In genomic region chr15:101294731-101295606, GRCh38 we compare ENCODE assay signal across 8 cellular contexts. TPM values are rescaled to one million over a fixed set of nuclear protein-coding genes. Genes with fewer than 3 reads are reported as not detected.
DNase-seq lines count a peak whose midpoint lies in the region; ATAC-seq lines count a peak whose summit lies in the region.

Gene SNRPA1, minus strand, starts transcription at chr15:101295248. Its CDS starts 70 bp downstream, at chr15:101295178.

- peak within 1 kb of the TSS; percentile 97 for H3K27ac Mint-ChIP-seq in memory B cell

- H3K27me3 ChIP-seq in effector memory CD4-positive, alpha-beta T cell (replicated peaks; ENCODE audit: control insufficient read depth, insufficient read depth, low read length, poor library complexity, severe bottlenecking) = no peaks in the 10 kb centered on the region

- peak within 1 kb of the TSS; percentile 96 for H3K4me3 ChIP-seq in effector memory CD4-positive, alpha-beta T cell (ENCODE audit: insufficient read depth, low read depth, low read length, poor library complexity, severe bottlenecking)

- H3K27ac ChIP-seq in effector memory CD4-positive, alpha-beta T cell (ENCODE audit: insufficient read depth, low read length, poor library complexity, severe bottlenecking) = peak within 1 kb of the TSS; percentile 98

- no peaks in the 10 kb centered on the region for H3K27me3 Mint-ChIP-seq in memory B cell

- peaks cover 8% of the 10 kb centered on the region for H3K36me3 ChIP-seq in effector memory CD4-positive, alpha-beta T cell (ENCODE audit: control insufficient read depth, insufficient read depth, low read length)

- no peaks in the 10 kb centered on the region for H3K9me3 ChIP-seq in effector memory CD4-positive, alpha-beta T cell (ENCODE audit: control insufficient read depth, low read length)

- H3K4me1 ChIP-seq in effector memory CD4-positive, alpha-beta T cell (ENCODE audit: control insufficient read depth, insufficient read depth, low read length, poor library complexity, severe bottlenecking) = peaks cover 20% of the 10 kb centered on the region

- CTCF ChIA-PET in activated CD8-positive, alpha-beta memory T cell treated with anti-CD3 and anti-CD28 coated beads for 36 hours (lab: Charles Lee) = interaction anchor here (1.2 to 2.2 kb wide), 4 partner anchors 11 to 347 kb away, joined by 3 to 9 read pairs (median 4); no protein-coding TSS in a partner anchor

- DNase-seq in COLO668 (lab: John Stamatoyannopoulos, UW; ENCODE audit: unreplicated experiment) (peak; percentile 97), HT1080 (ENCODE audit: low read depth) (peak; percentile 92), NOMO-1 (lab: John Stamatoyannopoulos, UW; ENCODE audit: unreplicated experiment in 2 of 2) (peak; percentile 90 to 95), memory B cell (ENCODE audit: low spot score in 2 of 2) (peak; percentile 95 to 98)
- peak; percentile 92 to 96 (median 96) for DNase-seq in effector memory CD4-positive, alpha-beta T cell
- DNase-seq in stimulated activated CD8-positive, alpha-beta memory T cell treated with anti-CD3 and anti-CD28 coated beads, Interleukin-12 subunit alpha, Interleukin-12 subunit beta, amount 100 ng/mL, for 1 hour (ENCODE audit: low read depth) = peak; percentile 97

- H3K9me3 Mint-ChIP-seq in memory B cell = no peaks in the 10 kb centered on the region

- H3K4me1 Mint-ChIP-seq in memory B cell = peaks cover 27% of the 10 kb centered on the region

- POLR2A ChIA-PET in activated CD8-positive, alpha-beta memory T cell treated with anti-CD3 and anti-CD28 coated beads for 36 hours (lab: Charles Lee) = interaction anchor here (0.8 to 2.1 kb wide), 6 partner anchors 9 to 351 kb away, joined by 3 to 6 read pairs (median 3); partner anchors contain the start of gene CHSY1

- H3K36me3 Mint-ChIP-seq in memory B cell = no peaks in the 10 kb centered on the region

- H3K4me3 Mint-ChIP-seq in memory B cell = peak within 1 kb of the TSS; percentile 95

- peak; percentile 79 for ATAC-seq in GM21360 (IDR thresholded peaks at IDR 0.05; ENCODE audit: unreplicated experiment)
- peak; percentile 78 for ATAC-seq in memory B cell (ENCODE audit: low read depth)

RNA-seq across cellular contexts. Expression of gene SNRPA1, which starts in this region (rescaled TPM):
- total RNA-seq in HT1080 (2014; rRNA removed; shearing (Covaris generic)) = 55.0 and 97.8 TPM in 2 replicates
- 127 and 131 TPM in 2 replicates for polyA plus RNA-seq in HT1080 (2015; cell fraction: cytosol; rRNA removed)
- 116 and 129 TPM in 2 replicates for polyA plus RNA-seq in HT1080 (2015; cell fraction: nucleus; rRNA removed)
- 100 to 1,000 TPM; 233 to 237 TPM for total RNA-seq in activated CD8-positive, alpha-beta memory T cell treated with anti-CD3 and anti-CD28 coated beads for 36 hours

Comparison
In these comparisons a context has a peak if more than half of its experiments do, and no peak if none do; other contexts are left out.
1. Peak in every context shown above with its lines: DNase-seq, ATAC-seq, H3K4me3 ChIP-seq and H3K27ac ChIP-seq.